ENCODE assay signal across 1 cellular context in genomic region chr17:8212312-8213180, GRCh38.
TF ChIP-seq lines count a peak whose summit lies in the region.

No MANE protein-coding gene starts in this region.

TF ChIP-seq in K562, 482 proteins besides CTCF, POLR2A, EP300 and RAD21 (continued from another document):
- TF ChIP-seq RERE (CRISPR knock-in tag; IDR thresholded peaks at IDR 0.05; ENCODE audit: borderline replicate concordance) (no peak), FOSL1 (tag; conservative IDR thresholded peaks at IDR 0.05) (no peak), CEBPG (CRISPR knock-in tag; IDR thresholded peaks at IDR 0.05) (peak; percentile 80), CEBPG (tag; conservative IDR thresholded peaks at IDR 0.05 in 1 of 2, IDR thresholded peaks at IDR 0.05 in 1 of 2) (peak; percentile 27 to 62; a peak in 1 of 4 replicates), THAP12 (CRISPR knock-in tag; IDR thresholded peaks at IDR 0.05) (no peak), CEBPB (tag; IDR thresholded peaks at IDR 0.05) (peak; percentile 92), NR2C1 (IDR thresholded peaks at IDR 0.05) (peak; percentile 84), NR2C1 (tag; IDR thresholded peaks at IDR 0.05) (peak; percentile 85), ETS2 (tag; IDR thresholded peaks at IDR 0.05; ENCODE audit: borderline replicate concordance, poor library complexity, severe bottlenecking) (no peak), ADNP (tag; IDR thresholded peaks at IDR 0.05) (peak; percentile 37; the same call in 1 of the 2 replicates), TRIM24 (IDR thresholded peaks at IDR 0.05) (peak in 1 of 2 experiments; percentile 21; a peak in 1 of 4 replicates)
- TF ChIP-seq, protein P1, sequence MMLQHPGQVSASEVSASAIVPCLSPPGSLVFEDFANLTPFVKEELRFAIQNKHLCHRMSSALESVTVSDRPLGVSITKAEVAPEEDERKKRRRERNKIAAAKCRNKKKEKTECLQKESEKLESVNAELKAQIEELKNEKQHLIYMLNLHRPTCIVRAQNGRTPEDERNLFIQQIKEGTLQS (IDR thresholded peaks at IDR 0.05), result peak; percentile 59
- TF ChIP-seq, protein P1 (CRISPR knock-in tag; conservative IDR thresholded peaks at IDR 0.05), result no peak
